In the genomic region with DNA sequence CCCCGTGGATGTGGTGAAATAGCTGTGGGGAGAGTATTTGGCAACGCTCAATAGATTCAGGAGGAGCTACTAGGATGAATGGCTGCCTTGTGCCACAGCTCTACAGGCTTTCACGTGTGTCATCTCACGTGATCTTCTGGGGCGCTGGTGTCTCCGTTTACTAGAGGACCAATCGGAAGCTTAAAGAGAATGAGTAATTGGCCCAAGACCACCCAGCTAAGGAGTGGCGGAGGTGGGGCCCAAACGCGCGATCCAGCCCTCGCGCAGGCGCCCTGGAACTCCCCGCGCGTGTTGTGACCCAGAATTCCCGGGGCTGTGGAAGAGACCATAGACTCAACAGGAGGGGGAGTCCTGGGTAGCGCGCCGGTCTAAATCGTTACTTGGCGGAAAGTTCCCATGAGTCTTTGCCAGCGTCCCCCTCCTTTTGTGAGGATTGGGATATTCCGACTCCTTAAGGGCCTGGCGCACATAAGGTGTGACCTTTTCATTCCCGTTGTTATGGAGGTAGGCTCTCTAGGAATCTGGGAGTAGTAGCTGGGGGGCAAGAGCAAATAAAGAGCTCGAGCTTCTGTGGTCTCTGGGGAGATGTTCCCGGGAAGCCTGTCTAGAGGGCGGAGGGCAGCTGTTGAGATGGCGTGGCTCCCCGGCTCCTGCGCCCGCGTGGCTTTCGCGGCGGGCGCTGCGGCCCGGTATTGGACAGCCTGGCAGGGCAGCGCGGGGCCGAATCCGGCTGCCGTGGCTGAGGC, we compare ENCODE assay signal across 1 cellular context.
TF ChIP-seq lines count a peak whose summit lies in the region.

No MANE protein-coding gene starts in this region.

TF ChIP-seq in liver, 16 proteins besides CTCF, POLR2A, EP300 and RAD21 (continued from another document):
- TF ChIP-seq, protein P1, sequence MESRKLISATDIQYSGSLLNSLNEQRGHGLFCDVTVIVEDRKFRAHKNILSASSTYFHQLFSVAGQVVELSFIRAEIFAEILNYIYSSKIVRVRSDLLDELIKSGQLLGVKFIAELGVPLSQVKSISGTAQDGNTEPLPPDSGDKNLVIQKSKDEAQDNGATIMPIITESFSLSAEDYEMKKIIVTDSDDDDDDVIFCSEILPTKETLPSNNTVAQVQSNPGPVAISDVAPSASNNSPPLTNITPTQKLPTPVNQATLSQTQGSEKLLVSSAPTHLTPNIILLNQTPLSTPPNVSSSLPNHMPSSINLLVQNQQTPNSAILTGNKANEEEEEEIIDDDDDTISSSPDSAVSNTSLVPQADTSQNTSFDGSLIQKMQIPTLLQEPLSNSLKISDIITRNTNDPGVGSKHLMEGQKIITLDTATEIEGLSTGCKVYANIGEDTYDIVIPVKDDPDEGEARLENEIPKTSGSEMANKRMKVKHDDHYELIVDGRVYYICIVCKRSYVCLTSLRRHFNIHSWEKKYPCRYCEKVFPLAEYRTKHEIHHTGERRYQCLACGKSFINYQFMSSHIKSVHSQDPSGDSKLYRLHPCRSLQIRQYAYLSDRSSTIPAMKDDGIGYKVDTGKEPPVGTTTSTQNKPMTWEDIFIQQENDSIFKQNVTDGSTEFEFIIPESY (IDR thresholded peaks at IDR 0.05), result peak; percentile 92
